Comparison of ENCODE assay signal across 9 cellular contexts in genomic region chr16:87581867-87582220, GRCh38. TPM values are rescaled to one million over a fixed set of nuclear protein-coding genes. Genes with fewer than 3 reads are reported as not detected.
DNase-seq lines count a peak whose midpoint lies in the region; ATAC-seq, FAIRE-seq and TF ChIP-seq lines count a peak whose summit lies in the region.
"Had no signal": no experiment of that assay in that cellular context is flagged by ENCODE, and none has a peak within 500 bp of the region (broad histone marks: within the 10 kb centered on the region; RNA-seq: fewer than 3 reads in every experiment).

No MANE protein-coding gene starts in this region.

- peak; percentile 78 for DNase-seq in HuH-7.5 (ENCODE audit: low spot score)
- DNase-seq in bronchial epithelial cell (ENCODE audit: low read depth), result peak; percentile 63
- DNase-seq in left colon, result peak; percentile 32 to 63
- peak; percentile 20 to 24 for DNase-seq in thyroid gland
- DNase-seq in NCI-H187 treated with DMSO at 0.1 percent for 48 hours (lab: John Stamatoyannopoulos, UW), result no peak
- no peak for DNase-seq in activated CD8-positive, alpha-beta memory T cell treated with anti-CD3 and anti-CD28 coated beads for 24 hours
- no peak for DNase-seq in DMS79 (lab: John Stamatoyannopoulos, UW)
- DNase-seq in NCI-H446 treated with DMSO at 0.1 percent for 48 hours (lab: John Stamatoyannopoulos, UW), result no peak
- DNase-seq: occipital lobe had no signal

- no peaks in the 10 kb centered on the region for H3K36me3 ChIP-seq in bronchial epithelial cell (ENCODE audit: control insufficient read depth, insufficient read depth, low read length)
- no peaks in the 10 kb centered on the region for H3K36me3 ChIP-seq in thyroid gland

- TF ChIP-seq CTCF in bronchial epithelial cell (IDR thresholded peaks at IDR 0.05; ENCODE audit: insufficient read depth, low read length, severe bottlenecking) (no peak), thyroid gland (IDR thresholded peaks at IDR 0.05) (no peak)

- WGBS in thyroid gland, 2 donors, result 56 to 69% methylated on average over 5 of the region's 5 CpGs

- H3K27me3 ChIP-seq in bronchial epithelial cell (ENCODE audit: control insufficient read depth, insufficient read depth, low read length) (peaks cover 1% of the 10 kb centered on the region), thyroid gland (no peaks in the 10 kb centered on the region)

- H3K9me3 ChIP-seq in thyroid gland, result no peaks in the 10 kb centered on the region

- intact Hi-C loops in left colon (cut with DNase I, micrococcal nuclease) (loop anchor here in 1 of 2 donors (10.0 kb wide), 1 partner anchor 183 kb away; the partner anchor contains the start of gene KLHDC4), thyroid gland (cut with DNase I) (loop anchor here (10.0 kb wide), 1 partner anchor 183 kb away; the partner anchor contains the start of gene KLHDC4)

- H3K4me3 ChIP-seq in bronchial epithelial cell (ENCODE audit: low read depth, low read length) (no peak overlapping the region), thyroid gland (replicated peaks in 1 of 3) (no peak overlapping the region)

- peak; percentile 34 for ATAC-seq in left colon

- peak overlapping the region; percentile 73 to 84 (median 79) for H3K27ac ChIP-seq in thyroid gland

- FAIRE-seq in bronchial epithelial cell (lab: Jason Lieb, UNC), result no peak

- peaks cover 0 to 7% of the 10 kb centered on the region in 2 donors for H3K4me1 ChIP-seq in thyroid gland

- TF ChIP-seq POLR2A in thyroid gland (IDR thresholded peaks at IDR 0.05), result no peak

RNA-seq across cellular contexts. Expression of gene JPH3, which starts 20.5 kb away (rescaled TPM):
- total RNA-seq in bronchial epithelial cell (not detected in 2 replicates), left colon (under 1 TPM; 0.18 to 0.39 TPM), thyroid gland (1 to 10 TPM in 1 of 4 donors, under 1 TPM in 2, not detected in 1; 0.22 to 1.1 (median 0.29) TPM)

Comparison
In these comparisons a context has a peak if more than half of its experiments do, and no peak if none do; other contexts are left out.
1. DNase-seq: peak in HuH-7.5 (single experiment), bronchial epithelial cell (single experiment), left colon (2 of 2) and thyroid gland (2 of 2); none in NCI-H187 treated with DMSO at 0.1 percent for 48 hours (single experiment), activated CD8-positive, alpha-beta memory T cell treated with anti-CD3 and anti-CD28 coated beads for 24 hours (single experiment), DMS79 (single experiment) and NCI-H446 treated with DMSO at 0.1 percent for 48 hours (single experiment).